1 cellular context compared by ENCODE assay signal in genomic region chr10:100742067-100742771, GRCh38.
TF ChIP-seq lines count a peak whose summit lies in the region.

No MANE protein-coding gene starts in this region.

TF ChIP-seq in WTC11, 78 proteins besides CTCF, POLR2A, EP300 and RAD21 (continued from another document):
- TF ChIP-seq ZNF512 (CRISPR knock-in tag; IDR thresholded peaks at IDR 0.05; ENCODE audit: borderline replicate concordance) (no peak), SP1 (CRISPR knock-in tag; conservative IDR thresholded peaks at IDR 0.05) (no peak), E2F1 (CRISPR knock-in tag; IDR thresholded peaks at IDR 0.05) (no peak), OVOL2 (CRISPR knock-in tag; IDR thresholded peaks at IDR 0.05; ENCODE audit: borderline replicate concordance) (no peak)
